Comparison of ENCODE assay signal across 8 cellular contexts in genomic region chr7:2529161-2530075, GRCh38. TPM values are rescaled to one million over a fixed set of nuclear protein-coding genes. Genes with fewer than 3 reads are reported as not detected.
A peak's percentile ranks its signal among the peaks of the same experiment; 100 is the strongest.
DNase-seq lines count a peak whose midpoint lies in the region; ATAC-seq and TF ChIP-seq lines count a peak whose summit lies in the region.

No MANE protein-coding gene starts in this region.

- intact Hi-C loops in left lung (cut with DNase I) (no loop called here), A673 (cut with micrococcal nuclease; ENCODE audit: unreplicated experiment) (no loop called here)

- H3K4me3 ChIP-seq in astrocyte of the spinal cord (ENCODE audit: low read depth, low read length), result no peak overlapping the region
- peak overlapping the region in 1 of 2 donors; percentile 15 for H3K4me3 ChIP-seq in left lung
- H3K4me3 ChIP-seq in thymus (ENCODE audit: low read length), result peak overlapping the region; percentile 9
- H3K4me3 ChIP-seq in A673 (ENCODE audit: low read depth, low read length, poor library complexity, severe bottlenecking), result no peak overlapping the region

- in situ Hi-C loops in astrocyte of the spinal cord (cut with HindIII; ENCODE audit: low sequenced_read_pairs), result no loop called here

- WGBS in thymus, result 10% methylated on average over 30 of the region's 30 CpGs

- DNase-seq in GDM1 (lab: John Stamatoyannopoulos, UW) (peak; percentile 83), SKM-1 treated with dmso at 0.1 percent for 144 hours (lab: John Stamatoyannopoulos, UW; ENCODE audit: unreplicated experiment) (peak; percentile 94), astrocyte of the spinal cord (ENCODE audit: low read depth, low spot score) (peak; percentile 60), left lung (peak; percentile 93 to 97), A673 (ENCODE audit: low spot score) (no peak), nephron progenitor cell (no peak)

- no peak overlapping the region for H3K4me3 Mint-ChIP-seq in nephron progenitor cell

- H3K27me3 Mint-ChIP-seq in nephron progenitor cell (ENCODE audit: low read depth, poor library complexity), result no peaks in the 10 kb centered on the region

- POLR2A ChIA-PET in A673 (lab: Charles Lee; ENCODE audit: low non-redundant PET), result interaction anchor here (0.5 to 0.9 kb wide), 2 partner anchors 10 kb away, joined by 3 read pairs; partner anchors contain the start of gene LFNG

- H3K9me3 ChIP-seq in left lung, result no peaks in the 10 kb centered on the region
- no peaks in the 10 kb centered on the region for H3K9me3 ChIP-seq in thymus (ENCODE audit: control insufficient read depth)
- H3K9me3 ChIP-seq in A673 (ENCODE audit: low read depth, low read length, poor library complexity, severe bottlenecking), result no peaks in the 10 kb centered on the region

- TF ChIP-seq CTCF in astrocyte of the spinal cord (IDR thresholded peaks at IDR 0.05; ENCODE audit: low read depth, low read length) (no peak), left lung (IDR thresholded peaks at IDR 0.05) (no peak), A673 (conservative IDR thresholded peaks at IDR 0.05; ENCODE audit: low read depth, low read length) (no peak), nephron progenitor cell (IDR thresholded peaks at IDR 0.05) (no peak)

- BruUV-seq in A673 (replicated peaks; lab: Mats Ljungman, UMichigan), result no TSS peak

- no peaks in the 10 kb centered on the region for H3K36me3 Mint-ChIP-seq in nephron progenitor cell (ENCODE audit: low read depth)

- H3K36me3 ChIP-seq in left lung, result peaks cover 0 to 42% of the 10 kb centered on the region in 2 donors
- H3K36me3 ChIP-seq in thymus (ENCODE audit: control insufficient read depth, insufficient read depth), result no peaks in the 10 kb centered on the region
- no peaks in the 10 kb centered on the region for H3K36me3 ChIP-seq in A673 (ENCODE audit: insufficient read depth, low read length, poor library complexity, severe bottlenecking)

- H3K27me3 ChIP-seq in left lung (no peaks in the 10 kb centered on the region), thymus (ENCODE audit: control insufficient read depth, insufficient read depth) (no peaks in the 10 kb centered on the region), A673 (replicated peaks; ENCODE audit: insufficient read depth, low read depth, low read length, poor library complexity) (no peaks in the 10 kb centered on the region)

- H3K4me1 ChIP-seq in left lung, result peaks cover 41 to 78% of the 10 kb centered on the region in 2 donors
- H3K4me1 ChIP-seq in thymus (ENCODE audit: control insufficient read depth, insufficient read depth, low read length), result peaks cover 17% of the 10 kb centered on the region
- H3K4me1 ChIP-seq in A673 (ENCODE audit: insufficient read depth, low read length, poor library complexity, severe bottlenecking), result peaks cover 3% of the 10 kb centered on the region

- peaks cover 16% of the 10 kb centered on the region for H3K4me1 Mint-ChIP-seq in nephron progenitor cell

- CTCF ChIA-PET in A673 (lab: Charles Lee), result no interaction called here

- H3K27ac ChIP-seq in left lung, result peak overlapping the region; percentile 73 to 98
- H3K27ac ChIP-seq in thymus (ENCODE audit: low read depth), result peak overlapping the region; percentile 90
- no peak overlapping the region for H3K27ac ChIP-seq in A673 (ENCODE audit: low read depth, low read length, poor library complexity, severe bottlenecking)

- no peak overlapping the region for H3K27ac Mint-ChIP-seq in nephron progenitor cell

- H3K9me3 Mint-ChIP-seq in nephron progenitor cell, result no peaks in the 10 kb centered on the region

- ATAC-seq in HG02981 (IDR thresholded peaks at IDR 0.05; ENCODE audit: unreplicated experiment) (peak; percentile 41), left lung (peak; percentile 58)

RNA-seq across cellular contexts. Expression of gene LFNG, which starts 9.8 kb away (rescaled TPM):
- total RNA-seq in left lung (10 to 100 TPM; 38.0 to 59.2 TPM), A673 (2021) (8.7 and 11.7 TPM in 2 replicates)
- 13.6 TPM for polyA plus RNA-seq in thymus

RNA-seq across cellular contexts. Expression of gene BRAT1, which starts 25.9 kb away (rescaled TPM):
- total RNA-seq in left lung (10 to 100 TPM; 22.5 to 24.7 TPM), A673 (2021) (47.9 and 48.8 TPM in 2 replicates)
- polyA plus RNA-seq in thymus, result 40.8 TPM

RNA-seq across cellular contexts. Expression of gene IQCE, which starts 29.4 kb away (rescaled TPM):
- 10 to 100 TPM; 19.0 to 19.3 TPM for total RNA-seq in left lung
- polyA plus RNA-seq in thymus, result 3.8 TPM
- total RNA-seq in A673 (2021), result 35.4 and 42.8 TPM in 2 replicates

RNA-seq across cellular contexts. Expression of gene GRIFIN, which starts 53.2 kb away (rescaled TPM):
- total RNA-seq in left lung (not detected), A673 (2021) (not detected in 2 replicates)
- polyA plus RNA-seq in thymus, result not detected

Comparison
In these comparisons a context has a peak if more than half of its experiments do, and no peak if none do; other contexts are left out.
1. DNase-seq: peak in GDM1 (single experiment), SKM-1 treated with dmso at 0.1 percent for 144 hours (single experiment), astrocyte of the spinal cord (single experiment) and left lung (2 of 2); none in A673 (single experiment) and nephron progenitor cell (single experiment).